In the genomic region with DNA sequence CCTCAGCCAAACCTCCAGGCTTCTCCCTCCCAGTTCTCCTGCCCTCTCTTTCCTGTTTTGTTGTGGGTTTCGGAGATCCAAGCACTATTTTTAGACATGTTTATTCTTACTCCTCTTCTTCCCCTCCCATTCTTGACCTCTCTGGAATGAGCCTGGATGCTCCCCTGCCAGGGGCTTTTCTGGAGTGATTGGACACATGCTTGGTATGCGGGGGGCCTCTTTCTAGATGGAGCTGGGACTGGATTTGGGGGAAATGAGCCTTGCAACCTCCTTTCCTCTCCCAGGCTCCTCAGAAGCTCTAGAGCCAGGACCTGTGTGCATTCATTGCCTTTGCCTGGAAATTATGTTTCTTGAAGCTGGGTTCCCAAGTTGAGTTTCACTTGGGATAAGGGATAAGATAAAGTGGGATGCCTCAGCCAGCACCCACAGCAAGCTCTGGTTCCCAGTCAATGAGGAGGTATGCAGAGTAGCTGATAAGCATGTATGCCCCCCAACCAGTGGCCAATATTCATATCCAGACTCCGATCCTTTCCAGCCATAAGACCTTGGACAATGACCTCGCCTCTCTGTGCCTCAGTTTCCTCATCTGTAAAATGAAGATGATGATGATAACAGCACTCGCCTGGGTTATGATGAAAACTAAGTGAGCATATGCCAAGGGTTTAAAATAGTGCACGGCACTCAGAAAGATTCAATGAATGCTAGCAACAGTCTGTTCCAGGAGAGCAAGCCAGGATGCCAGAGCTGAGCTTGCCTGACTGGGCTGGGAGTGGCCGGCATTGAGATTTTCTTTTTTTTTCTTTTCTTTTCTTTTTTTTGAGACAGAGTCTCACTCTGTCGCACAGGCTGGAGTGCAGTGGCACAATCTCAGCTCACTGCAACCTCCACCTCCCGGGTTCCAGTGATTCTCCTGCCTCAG, we compare ENCODE assay signal across 10 cellular contexts.
DNase-seq lines count a peak whose midpoint lies in the region; ATAC-seq, FAIRE-seq and TF ChIP-seq lines count a peak whose summit lies in the region.
"Had no signal": no experiment of that assay in that cellular context is flagged by ENCODE, and none has a peak within 500 bp of the region (broad histone marks: within the 10 kb centered on the region; RNA-seq: fewer than 3 reads in every experiment).

No MANE protein-coding gene starts in this region.

- 63% methylated on average over 9 of the region's 9 CpGs for WGBS in prostate gland
- 9 to 11% methylated on average over 9 of the region's 9 CpGs for WGBS in aorta, 2 donors

- peaks cover 8 to 10% of the 10 kb centered on the region in 2 donors for H3K9me3 Mint-ChIP-seq in activated T-cell treated with anti-CD3 and anti-CD28 coated beads, Interleukin-2, amount 50 U/mL, for 72 hours
- no peaks in the 10 kb centered on the region for H3K9me3 Mint-ChIP-seq in activated T-helper 17 cell treated with anti-CD3 and anti-CD28 coated beads, Interleukin-2, amount 50 U/mL, for 72 hours

- H3K9me3 ChIP-seq in cardiac muscle cell (ENCODE audit: low read depth) (no peaks in the 10 kb centered on the region), prostate gland (no peaks in the 10 kb centered on the region), aorta (ENCODE audit: control insufficient read depth, low read length) (no peaks in the 10 kb centered on the region)

- H3K27ac ChIP-seq in cardiac muscle cell (peak overlapping the region; percentile 35), prostate gland (peak overlapping the region; percentile 2 to 63), aorta (ENCODE audit: low read depth in 1 of 2, low read length in 2 of 2) (peak overlapping the region in 1 of 2 donors; percentile 81)
- H3K27ac ChIP-seq: 22Rv1 had no signal

- peak; percentile 17 to 64 for DNase-seq in NCI-H446 (lab: John Stamatoyannopoulos, UW)
- no peak for DNase-seq in NCI-H446 treated with DMSO at 0.1 percent for 48 hours (lab: John Stamatoyannopoulos, UW)
- DNase-seq in cardiac muscle cell (ENCODE audit: low read depth in 1 of 2, low spot score in 1 of 2), result peak in 1 of 2 donors; percentile 33
- DNase-seq in prostate gland (ENCODE audit: low spot score), result no peak
- no peak for DNase-seq in aorta
- DNase-seq in activated T-cell treated with anti-CD3 and anti-CD28 coated beads, Interleukin-2, amount 50 U/mL, for 72 hours, result no peak
- DNase-seq in RCC 7860 (ENCODE audit: low spot score), result no peak
- DNase-seq: naive thymus-derived CD4-positive, alpha-beta T cell had no signal

- H3K27ac Mint-ChIP-seq in activated T-cell treated with anti-CD3 and anti-CD28 coated beads, Interleukin-2, amount 50 U/mL, for 72 hours, result no peak overlapping the region
- H3K27ac Mint-ChIP-seq in activated T-helper 17 cell treated with anti-CD3 and anti-CD28 coated beads, Interleukin-2, amount 50 U/mL, for 72 hours, result no peak overlapping the region

- H3K36me3 Mint-ChIP-seq in activated T-cell treated with anti-CD3 and anti-CD28 coated beads, Interleukin-2, amount 50 U/mL, for 72 hours (ENCODE audit: insufficient read depth in 2 of 2), result peaks cover 11 to 14% of the 10 kb centered on the region in 2 donors
- no peaks in the 10 kb centered on the region for H3K36me3 Mint-ChIP-seq in activated T-helper 17 cell treated with anti-CD3 and anti-CD28 coated beads, Interleukin-2, amount 50 U/mL, for 72 hours (ENCODE audit: low read depth)

- H3K4me1 ChIP-seq in cardiac muscle cell (ENCODE audit: low read depth), result peaks cover 14% of the 10 kb centered on the region
- no peaks in the 10 kb centered on the region for H3K4me1 ChIP-seq in prostate gland (replicated peaks)
- H3K4me1 ChIP-seq in aorta (ENCODE audit: control insufficient read depth in 1 of 2, insufficient read depth in 2 of 2, low read length in 2 of 2), result peaks cover 0 to 2% of the 10 kb centered on the region in 2 donors

- TF ChIP-seq CTCF in cardiac muscle cell (IDR thresholded peaks at IDR 0.05; ENCODE audit: low read depth, low read length) (no peak), prostate gland (IDR thresholded peaks at IDR 0.05) (no peak)

- peak; percentile 26 for ATAC-seq in aorta (ENCODE audit: low FRiP score)
- ATAC-seq in activated T-cell treated with anti-CD3 and anti-CD28 coated beads, Interleukin-2, amount 50 U/mL, for 72 hours (replicated peaks in 1 of 2), result no peak
- ATAC-seq in activated T-helper 17 cell treated with anti-CD3 and anti-CD28 coated beads, Interleukin-2, amount 50 U/mL, for 72 hours (replicated peaks), result no peak

- intact Hi-C loops in prostate gland (cut with DNase I) (loop anchor here (2.0 to 5.0 kb wide), 4 partner anchors 197 to 729 kb away; no protein-coding TSS in a partner anchor), aorta (cut with DNase I) (loop anchor here (2.0 to 10.0 kb wide), 8 partner anchors 197 to 714 kb away; a partner anchor contains a TSS)

- peaks cover 35% of the 10 kb centered on the region for H3K27me3 Mint-ChIP-seq in activated T-cell treated with anti-CD3 and anti-CD28 coated beads, Interleukin-2, amount 50 U/mL, for 72 hours (ENCODE audit: low read depth)
- peaks cover 2% of the 10 kb centered on the region for H3K27me3 Mint-ChIP-seq in activated T-helper 17 cell treated with anti-CD3 and anti-CD28 coated beads, Interleukin-2, amount 50 U/mL, for 72 hours

- no peak overlapping the region for H3K4me3 Mint-ChIP-seq in activated T-cell treated with anti-CD3 and anti-CD28 coated beads, Interleukin-2, amount 50 U/mL, for 72 hours
- H3K4me3 Mint-ChIP-seq in activated T-helper 17 cell treated with anti-CD3 and anti-CD28 coated beads, Interleukin-2, amount 50 U/mL, for 72 hours, result no peak overlapping the region

- TF ChIP-seq POLR2A in prostate gland (IDR thresholded peaks at IDR 0.05), result no peak

- H3K4me3 ChIP-seq in cardiac muscle cell, result no peak overlapping the region
- no peak overlapping the region for H3K4me3 ChIP-seq in prostate gland
- no peak overlapping the region for H3K4me3 ChIP-seq in aorta (ENCODE audit: low read length in 2 of 2)

- no peak for FAIRE-seq in RCC 7860 (lab: Jason Lieb, UNC)

- H3K4me1 Mint-ChIP-seq in activated T-cell treated with anti-CD3 and anti-CD28 coated beads, Interleukin-2, amount 50 U/mL, for 72 hours (ENCODE audit: low read depth), result peaks cover 43% of the 10 kb centered on the region
- H3K4me1 Mint-ChIP-seq in activated T-helper 17 cell treated with anti-CD3 and anti-CD28 coated beads, Interleukin-2, amount 50 U/mL, for 72 hours, result peaks cover 15% of the 10 kb centered on the region

- no peaks in the 10 kb centered on the region for H3K36me3 ChIP-seq in cardiac muscle cell
- H3K36me3 ChIP-seq in prostate gland, result no peaks in the 10 kb centered on the region
- no peaks in the 10 kb centered on the region for H3K36me3 ChIP-seq in aorta (ENCODE audit: control insufficient read depth in 1 of 2, insufficient read depth in 2 of 2, low read length in 1 of 2)

- no peaks in the 10 kb centered on the region for H3K27me3 ChIP-seq in cardiac muscle cell
- no peaks in the 10 kb centered on the region for H3K27me3 ChIP-seq in prostate gland (replicated peaks; ENCODE audit: insufficient read depth)
- no peaks in the 10 kb centered on the region for H3K27me3 ChIP-seq in aorta (ENCODE audit: control insufficient read depth in 1 of 2, insufficient read depth in 2 of 2, low read length in 1 of 2)

Comparison
In these comparisons a context has a peak if more than half of its experiments do, and no peak if none do; other contexts are left out.
1. DNase-seq: peak in NCI-H446 (2 of 2); none in NCI-H446 treated with DMSO at 0.1 percent for 48 hours (single experiment), prostate gland (single experiment), aorta (0 of 2), activated T-cell treated with anti-CD3 and anti-CD28 coated beads, Interleukin-2, amount 50 U/mL, for 72 hours (0 of 2) and RCC 7860 (single experiment).